In genomic region chr6:127190552-127190951, GRCh38 we compare ENCODE assay signal across 1 cellular context.
TF ChIP-seq lines count a peak whose summit lies in the region.

No MANE protein-coding gene starts in this region.

TF ChIP-seq in GM23338, 12 proteins besides CTCF, POLR2A, EP300 and RAD21 (continued from another document):
- TF ChIP-seq ETS1 (IDR thresholded peaks at IDR 0.05) (no peak), EZH2phosphoT487 (IDR thresholded peaks at IDR 0.05; ENCODE audit: unreplicated experiment) (no peak)
TF ChIP-seq in GM23338: peak in this region for 0.
